4 cellular contexts compared by ENCODE assay signal in genomic region chr19:55573929-55574328, GRCh38. TPM values are rescaled to one million over a fixed set of nuclear protein-coding genes. Genes with fewer than 3 reads are reported as not detected.
"Had no signal": no experiment of that assay in that cellular context is flagged by ENCODE, and none has a peak within 500 bp of the region (broad histone marks: within the 10 kb centered on the region; RNA-seq: fewer than 3 reads in every experiment).

No MANE protein-coding gene starts in this region.

RNA-seq across cellular contexts. Expression of gene SBK3, which starts 28.6 kb away (rescaled TPM):
- total RNA-seq: colonic mucosa, foreskin keratinocyte, frontal cortex had no signal
- polyA plus RNA-seq: fibroblast of lung, foreskin keratinocyte had no signal
